In genomic region chr20:57795977-57796560, GRCh38 we compare ENCODE assay signal across 21 cellular contexts.
"Had no signal": no experiment of that assay in that cellular context is flagged by ENCODE, and none has a peak within 500 bp of the region (broad histone marks: within the 10 kb centered on the region; RNA-seq: fewer than 3 reads in every experiment).

No MANE protein-coding gene starts in this region.

- H3K36me3 Mint-ChIP-seq: activated naive CD4-positive, alpha-beta T cell treated with anti-CD3 and anti-CD28 coated beads, Interleukin-2, amount 10 ng/mL, durations not matched to agents 7 days and 5 days; naive B cell; stimulated activated memory B cell treated with anti-CD40 and anti-IgM and Interleukin-4, amounts not matched to agents 10 μg/mL and 1 μg/mL and 100 μg/mL, for 72 hours; T-cell had no signal

- H3K27me3 Mint-ChIP-seq: activated CD8-positive, alpha-beta T cell treated with anti-CD3 and anti-CD28 coated beads for 36 hours; activated naive CD8-positive, alpha-beta T cell treated with anti-CD3 and anti-CD28 coated beads, Interleukin-2, amount 50 U/mL, for 24 hours; T-cell had no signal

- H3K27me3 ChIP-seq: brain microvascular endothelial cell, left lung had no signal

- H3K9me3 ChIP-seq: left lung, psoas muscle had no signal

- ATAC-seq: activated CD8-positive, alpha-beta T cell treated with anti-CD3 and anti-CD28 coated beads for 36 hours; activated naive CD8-positive, alpha-beta T cell treated with anti-CD3 and anti-CD28 coated beads, Interleukin-2, amount 50 U/mL, for 24 hours; left lung; psoas muscle; sciatic nerve; stimulated activated memory B cell treated with anti-CD40 and anti-IgM and Interleukin-4, amounts not matched to agents 10 μg/mL and 1 μg/mL and 100 μg/mL, for 72 hours; T-cell had no signal

- H3K36me3 ChIP-seq: brain microvascular endothelial cell, left lung had no signal

- H3K27ac ChIP-seq: brain microvascular endothelial cell, coronary artery, left lung, psoas muscle had no signal

- H3K4me3 ChIP-seq: coronary artery, left lung, psoas muscle had no signal

- FAIRE-seq: endometrium, frontal cortex, kidney had no signal

- H3K9me3 Mint-ChIP-seq: activated CD4-positive, alpha-beta T cell treated with anti-CD3 and anti-CD28 coated beads, Interleukin-2, amount 10 ng/mL, durations not matched to agents 24 days and 14 days; activated CD8-positive, alpha-beta T cell treated with anti-CD3 and anti-CD28 coated beads for 36 hours; activated naive CD4-positive, alpha-beta T cell treated with anti-CD3 and anti-CD28 coated beads, Interleukin-2, amount 10 ng/mL, durations not matched to agents 7 days and 5 days; activated naive CD8-positive, alpha-beta T cell treated with anti-CD3 and anti-CD28 coated beads, Interleukin-2, amount 50 U/mL, for 24 hours; activated T-helper 2 cell treated with anti-CD3 and anti-CD28 coated beads, Interferon-gamma antibody, Interleukin-2, Interleukin-4, amounts not matched to agents 10 μg/mL and 5 μg/mL and 100 μg/mL, durations not matched to agents 14 hours and 24 hours and 36 hours; central memory CD8-positive, alpha-beta T cell; naive B cell; T-cell had no signal

- H3K4me1 Mint-ChIP-seq: activated CD4-positive, alpha-beta T cell treated with anti-CD3 and anti-CD28 coated beads, Interleukin-2, amount 10 ng/mL, durations not matched to agents 24 days and 14 days; activated naive CD4-positive, alpha-beta T cell treated with anti-CD3 and anti-CD28 coated beads, Interleukin-2, amount 10 ng/mL, durations not matched to agents 7 days and 5 days; activated naive CD8-positive, alpha-beta T cell treated with anti-CD3 and anti-CD28 coated beads, Interleukin-2, amount 50 U/mL, for 24 hours; central memory CD8-positive, alpha-beta T cell; stimulated activated memory B cell treated with anti-CD40 and anti-IgM and Interleukin-4, amounts not matched to agents 10 μg/mL and 1 μg/mL and 100 μg/mL, for 72 hours; T-cell had no signal

- H3K4me1 ChIP-seq: left lung, psoas muscle had no signal

- DNase-seq: activated CD4-positive, alpha-beta T cell treated with anti-CD3 and anti-CD28 coated beads, Interleukin-2, amount 10 ng/mL, durations not matched to agents 24 days and 14 days; activated CD8-positive, alpha-beta T cell treated with anti-CD3 and anti-CD28 coated beads for 36 hours; activated naive CD4-positive, alpha-beta T cell treated with anti-CD3 and anti-CD28 coated beads, Interleukin-2, amount 10 ng/mL, durations not matched to agents 7 days and 5 days; activated naive CD8-positive, alpha-beta T cell treated with anti-CD3 and anti-CD28 coated beads, Interleukin-2, amount 50 U/mL, for 24 hours; activated T-cell treated with anti-CD3 and anti-CD28 coated beads, Interleukin-2, amount 50 U/mL, for 1 hour; anterior cingulate cortex; kidney; left lung; mammary epithelial cell; naive B cell; stimulated activated CD4-positive, alpha-beta T cell treated with anti-CD3 and anti-CD28 coated beads, Interleukin-4, amount 100 ng/mL, for 4 hours; T-cell had no signal

- H3K27ac Mint-ChIP-seq: activated CD4-positive, alpha-beta T cell treated with anti-CD3 and anti-CD28 coated beads, Interleukin-2, amount 10 ng/mL, durations not matched to agents 24 days and 14 days; activated CD8-positive, alpha-beta T cell treated with anti-CD3 and anti-CD28 coated beads for 36 hours; activated naive CD4-positive, alpha-beta T cell treated with anti-CD3 and anti-CD28 coated beads, Interleukin-2, amount 10 ng/mL, durations not matched to agents 7 days and 5 days; activated naive CD8-positive, alpha-beta T cell treated with anti-CD3 and anti-CD28 coated beads, Interleukin-2, amount 50 U/mL, for 24 hours; activated T-helper 2 cell treated with anti-CD3 and anti-CD28 coated beads, Interferon-gamma antibody, Interleukin-2, Interleukin-4, amounts not matched to agents 10 μg/mL and 5 μg/mL and 100 μg/mL, durations not matched to agents 14 hours and 24 hours and 36 hours; stimulated activated memory B cell treated with anti-CD40 and anti-IgM and Interleukin-4, amounts not matched to agents 10 μg/mL and 1 μg/mL and 100 μg/mL, for 72 hours; T-cell had no signal

- H3K4me3 Mint-ChIP-seq: activated CD4-positive, alpha-beta T cell treated with anti-CD3 and anti-CD28 coated beads, Interleukin-2, amount 10 ng/mL, durations not matched to agents 24 days and 14 days; activated CD8-positive, alpha-beta T cell treated with anti-CD3 and anti-CD28 coated beads for 36 hours; activated naive CD4-positive, alpha-beta T cell treated with anti-CD3 and anti-CD28 coated beads, Interleukin-2, amount 10 ng/mL, durations not matched to agents 7 days and 5 days; activated naive CD8-positive, alpha-beta T cell treated with anti-CD3 and anti-CD28 coated beads, Interleukin-2, amount 50 U/mL, for 24 hours; central memory CD8-positive, alpha-beta T cell; stimulated activated memory B cell treated with anti-CD40 and anti-IgM and Interleukin-4, amounts not matched to agents 10 μg/mL and 1 μg/mL and 100 μg/mL, for 72 hours; T-cell had no signal
